Comparison of ENCODE assay signal across 8 cellular contexts in genomic region chr7:43926193-43927043, GRCh38. TPM values are rescaled to one million over a fixed set of nuclear protein-coding genes. Genes with fewer than 3 reads are reported as not detected.
DNase-seq lines count a peak whose midpoint lies in the region; ATAC-seq and TF ChIP-seq lines count a peak whose summit lies in the region.

Gene UBE2D4, plus strand, starts transcription at chr7:43926436. Its CDS starts 97 bp downstream, at chr7:43926533.

- no peaks in the 10 kb centered on the region for H3F3A ChIP-seq in PC-3 (ENCODE audit: low read length, unreplicated experiment)

- H3K27ac ChIP-seq in HUES64 (ENCODE audit: low read depth, low read length) (no peak within 1 kb of the TSS), PC-3 (ENCODE audit: low read length) (peak within 1 kb of the TSS; percentile 67), epithelial cell of prostate (peak within 1 kb of the TSS; percentile 82), mucosa of rectum (ENCODE audit: low read depth in 2 of 2, low read length in 2 of 2) (peak within 1 kb of the TSS; percentile 92 to 94)

- peak within 1 kb of the TSS; percentile 98 for H3K4me2 ChIP-seq in PC-3 (ENCODE audit: low read length)

- intact Hi-C loops in PC-3 (cut with micrococcal nuclease): loop anchor here (1.0 kb wide), 1 partner anchor 54 kb away; no protein-coding TSS in a partner anchor

- H3K4me3 ChIP-seq in HUES64 (ENCODE audit: low read length) (peak within 1 kb of the TSS; percentile 65), PC-3 (ENCODE audit: low read length) (peak within 1 kb of the TSS; percentile 80), mucosa of rectum (ENCODE audit: low read length in 2 of 2) (peak within 1 kb of the TSS; percentile 79 to 97)

- peaks cover 31% of the 10 kb centered on the region for H3K27me3 ChIP-seq in HUES64 (ENCODE audit: insufficient read depth, low read length)
- no peaks in the 10 kb centered on the region for H3K27me3 ChIP-seq in PC-3 (ENCODE audit: low read length)
- no peaks in the 10 kb centered on the region for H3K27me3 ChIP-seq in mucosa of rectum (ENCODE audit: control insufficient read depth in 2 of 2, insufficient read depth in 2 of 2, low read length in 2 of 2)

- POLR2A ChIA-PET in PC-3 (lab: Charles Lee; ENCODE audit: unreplicated experiment): interaction anchor here (0.6 kb wide), 1 partner anchor 27 kb away, joined by 3 read pairs; no protein-coding TSS in a partner anchor

- ATAC-seq in GM21515 (IDR thresholded peaks at IDR 0.05; ENCODE audit: unreplicated experiment) (peak; percentile 89), PC-3 (peak; percentile 94)

- H2AFZ ChIP-seq in PC-3 (ENCODE audit: low read length): peak within 1 kb of the TSS; percentile 96

- peaks cover 9% of the 10 kb centered on the region for H3K79me2 ChIP-seq in PC-3 (ENCODE audit: low read length)

- H3K9me3 ChIP-seq in HUES64 (ENCODE audit: insufficient read depth, low read depth, low read length) (no peaks in the 10 kb centered on the region), PC-3 (ENCODE audit: low read length) (no peaks in the 10 kb centered on the region), mucosa of rectum (ENCODE audit: control insufficient read depth in 2 of 2, low read length in 2 of 2) (no peaks in the 10 kb centered on the region)

- CTCF ChIA-PET in PC-3 (lab: Charles Lee): interaction anchor here (0.6 to 0.9 kb wide), 2 partner anchors 44 to 60 kb away, joined by 3 to 4 read pairs; no protein-coding TSS in a partner anchor

- no peaks in the 10 kb centered on the region for H4K20me1 ChIP-seq in PC-3 (ENCODE audit: low read length)

- 2% methylated on average over 79 of the region's 79 CpGs for WGBS in HUES64

- H3K9me2 ChIP-seq in PC-3 (replicated peaks; ENCODE audit: low read length): no peaks in the 10 kb centered on the region

- BruUV-seq in PC-3 (replicated peaks; lab: Mats Ljungman, UMichigan): no TSS peak

- DNase-seq in DMS153 treated with DMSO at 0.1 percent for 48 hours (lab: John Stamatoyannopoulos, UW; ENCODE audit: unreplicated experiment) (peak; percentile 83), PC-3 (peak; percentile 84), activated T-cell treated with anti-CD3 and anti-CD28 coated beads for 4 hours (peak; percentile 85), epithelial cell of prostate (ENCODE audit: low read depth, low spot score) (peak; percentile 49)
- peak; percentile 94 for DNase-seq in stimulated activated CD8-positive, alpha-beta memory T cell treated with anti-CD3 and anti-CD28 coated beads, Interleukin-4, amount 100 ng/mL, for 48 hours

- H3K36me3 ChIP-seq in HUES64 (ENCODE audit: insufficient read depth, low read length): no peaks in the 10 kb centered on the region
- H3K36me3 ChIP-seq in PC-3 (ENCODE audit: low read depth, low read length): no peaks in the 10 kb centered on the region
- no peaks in the 10 kb centered on the region for H3K36me3 ChIP-seq in mucosa of rectum (ENCODE audit: control insufficient read depth in 2 of 2, insufficient read depth in 2 of 2, low read length in 2 of 2)

- H3K9ac ChIP-seq in HUES64 (ENCODE audit: low read depth, low read length) (peak within 1 kb of the TSS; percentile 58; the same call in 1 of the 2 replicates), PC-3 (ENCODE audit: low read length) (peak within 1 kb of the TSS; percentile 84), mucosa of rectum (ENCODE audit: low read depth in 1 of 2, low read length in 2 of 2) (peak within 1 kb of the TSS; percentile 86 to 87)

- 0 out of 2 replicates have a peak, but pooled peaks have one; percentile 26 for TF ChIP-seq CTCF in PC-3 (conservative IDR thresholded peaks at IDR 0.05; ENCODE audit: low read depth, low read length)

- H3K4me1 ChIP-seq in HUES64 (ENCODE audit: insufficient read depth, low read length): peaks cover 6% of the 10 kb centered on the region; the same call in 1 of the 2 replicates
- peaks cover 15% of the 10 kb centered on the region for H3K4me1 ChIP-seq in PC-3 (ENCODE audit: insufficient read depth, low read length)
- peaks cover 0 to 10% of the 10 kb centered on the region in 2 donors for H3K4me1 ChIP-seq in mucosa of rectum (ENCODE audit: control insufficient read depth in 2 of 2, insufficient read depth in 2 of 2, low read length in 2 of 2)

RNA-seq across cellular contexts. Expression of gene UBE2D4, which starts in this region (rescaled TPM):
- 4.6 TPM for polyA plus RNA-seq in HUES64 (2013, experiment 1 of 2)
- polyA plus RNA-seq in HUES64 (2013, experiment 2 of 2): 5.6 TPM
- 11.8 and 17.7 TPM in 2 replicates for total RNA-seq in PC-3 (2014; rRNA removed)
